ENCODE assay signal across 8 cellular contexts in the genomic region with DNA sequence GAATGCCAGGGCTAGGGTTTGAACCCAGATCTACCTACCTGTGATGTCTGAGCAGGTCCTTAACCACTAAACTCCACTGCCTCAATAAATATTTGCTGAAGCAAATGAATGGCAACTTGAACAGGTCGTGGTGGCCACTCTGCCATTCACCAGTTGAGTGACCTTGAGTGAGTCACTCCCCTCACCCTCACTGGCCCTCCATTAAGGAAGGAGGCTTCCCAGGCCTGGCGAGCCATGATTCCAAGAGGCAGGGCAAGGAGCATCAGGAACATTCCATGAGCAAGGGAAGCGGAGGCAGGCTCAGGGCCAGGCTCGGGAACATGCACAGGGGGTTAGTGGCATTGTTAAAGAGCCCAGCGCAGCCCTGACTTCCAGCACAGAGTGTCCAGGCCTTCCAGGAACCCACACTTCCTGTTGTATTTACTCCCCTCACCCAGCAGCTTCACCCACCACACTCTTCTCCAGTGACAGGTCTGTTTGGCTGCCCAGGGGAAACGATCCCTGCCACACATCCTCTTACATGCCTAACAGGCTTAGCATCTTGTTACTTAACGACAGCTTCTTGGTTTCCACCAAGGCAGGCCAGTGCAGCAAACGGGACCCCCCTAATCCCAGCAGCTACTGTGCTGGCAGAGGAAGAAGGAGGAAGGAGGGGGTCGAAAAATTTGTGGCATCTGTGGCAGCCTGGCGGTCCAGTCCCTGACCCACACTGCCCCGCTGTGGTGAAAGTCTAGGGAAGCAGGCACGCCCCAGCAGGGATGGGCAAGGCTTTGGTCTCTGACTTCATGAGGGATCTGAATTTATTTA. TPM values are rescaled to one million over a fixed set of nuclear protein-coding genes. Genes with fewer than 3 reads are reported as not detected.
DNase-seq lines count a peak whose midpoint lies in the region; ATAC-seq and TF ChIP-seq lines count a peak whose summit lies in the region.

No MANE protein-coding gene starts in this region.

- DNase-seq in activated T-cell treated with anti-CD3 and anti-CD28 coated beads for 48 hours (ENCODE audit: low read depth) = peak; percentile 29
- no peak for DNase-seq in activated T-cell treated with anti-CD3 and anti-CD28 coated beads for 4 hours
- DNase-seq in NCI-H82 treated with DMSO at 0.1 percent for 48 hours (lab: John Stamatoyannopoulos, UW; ENCODE audit: unreplicated experiment) = peak; percentile 62
- peak; percentile 24 to 37 (median 30) for DNase-seq in body of pancreas
- DNase-seq in islet precursor cell = peak; percentile 86
- peak; percentile 48 for DNase-seq in stimulated activated CD8-positive, alpha-beta memory T cell treated with anti-CD3 and anti-CD28 coated beads, Interleukin-4, amount 100 ng/mL, for 48 hours
- no peak for DNase-seq in globus pallidus (ENCODE audit: low spot score)

- H3K27me3 ChIP-seq in body of pancreas = no peaks in the 10 kb centered on the region

- TF ChIP-seq POLR2A in body of pancreas (IDR thresholded peaks at IDR 0.05) = no peak

- no peak overlapping the region for H3K27ac ChIP-seq in body of pancreas

- WGBS in body of pancreas, 2 donors = 31 to 37% methylated on average over 10 to 12 of the region's 12 CpGs

- no peaks in the 10 kb centered on the region for H3K36me3 ChIP-seq in body of pancreas (replicated peaks in 1 of 2; ENCODE audit: insufficient read depth in 1 of 2, low read depth in 2 of 2)

- no peaks in the 10 kb centered on the region for H3K9me3 ChIP-seq in body of pancreas

- no peak overlapping the region for H3K4me3 ChIP-seq in body of pancreas

- intact Hi-C loops in body of pancreas (cut with DNase I) = no loop called here

- peak in 6 of 7 experiments; percentile 11 to 47 (median 38) for TF ChIP-seq CTCF in body of pancreas (IDR thresholded peaks at IDR 0.05)

- H3K4me1 ChIP-seq in body of pancreas = no peaks in the 10 kb centered on the region

- no peak for ATAC-seq in body of pancreas
- ATAC-seq in HG03095 (IDR thresholded peaks at IDR 0.05; ENCODE audit: unreplicated experiment) = no peak

RNA-seq across cellular contexts. Expression of a gene that starts 43.7 kb away (rescaled TPM):
- total RNA-seq in body of pancreas = 10 to 100 TPM; 11.2 to 26.4 TPM

RNA-seq across cellular contexts. Expression of a gene that starts 49.0 kb away (rescaled TPM):
- 1 to 10 TPM in 1 of 2 donors, under 1 TPM in 1; 0.26 to 4.0 TPM for total RNA-seq in body of pancreas

Comparison
In these comparisons a context has a peak if more than half of its experiments do, and no peak if none do; other contexts are left out.
1. DNase-seq: peak in activated T-cell treated with anti-CD3 and anti-CD28 coated beads for 48 hours (single experiment), NCI-H82 treated with DMSO at 0.1 percent for 48 hours (single experiment), body of pancreas (4 of 4), islet precursor cell (single experiment) and stimulated activated CD8-positive, alpha-beta memory T cell treated with anti-CD3 and anti-CD28 coated beads, Interleukin-4, amount 100 ng/mL, for 48 hours (single experiment); none in activated T-cell treated with anti-CD3 and anti-CD28 coated beads for 4 hours (single experiment) and globus pallidus (single experiment).